Comparison of ENCODE assay signal across 9 cellular contexts in genomic region chr11:1854949-1855885, GRCh38. TPM values are rescaled to one million over a fixed set of nuclear protein-coding genes. Genes with fewer than 3 reads are reported as not detected.
DNase-seq lines count a peak whose midpoint lies in the region; ATAC-seq and TF ChIP-seq lines count a peak whose summit lies in the region.
"Had no signal": no experiment of that assay in that cellular context is flagged by ENCODE, and none has a peak within 500 bp of the region (broad histone marks: within the 10 kb centered on the region; RNA-seq: fewer than 3 reads in every experiment).

No MANE protein-coding gene starts in this region.

- H3K36me3 ChIP-seq in PC-3 (ENCODE audit: low read depth, low read length), result no peaks in the 10 kb centered on the region

- H3K36me3 Mint-ChIP-seq in activated T-cell treated with anti-CD3 and anti-CD28 coated beads, Interleukin-2, amount 50 U/mL, for 72 hours (ENCODE audit: insufficient read depth in 2 of 2), result peaks cover 2 to 3% of the 10 kb centered on the region in 2 donors
- peaks cover 7 to 28% of the 10 kb centered on the region in 2 donors for H3K36me3 Mint-ChIP-seq in stimulated activated naive B cell treated with anti-CD40 and anti-IgM and Interleukin-4, amounts not matched to agents 10 μg/mL and 1 μg/mL and 100 μg/mL, for 72 hours

- intact Hi-C loops in PC-3 (cut with micrococcal nuclease), result no loop called here

- H3K9me3 ChIP-seq in PC-3 (ENCODE audit: low read length), result no peaks in the 10 kb centered on the region

- no peak overlapping the region for H3K9ac ChIP-seq in PC-3 (ENCODE audit: low read length)

- CTCF ChIA-PET in PC-3 (lab: Charles Lee), result no interaction called here

- H4K20me1 ChIP-seq in PC-3 (ENCODE audit: low read length), result no peaks in the 10 kb centered on the region

- no peaks in the 10 kb centered on the region for H3K9me3 Mint-ChIP-seq in activated T-cell treated with anti-CD3 and anti-CD28 coated beads, Interleukin-2, amount 50 U/mL, for 72 hours
- no peaks in the 10 kb centered on the region for H3K9me3 Mint-ChIP-seq in stimulated activated naive B cell treated with anti-CD40 and anti-IgM and Interleukin-4, amounts not matched to agents 10 μg/mL and 1 μg/mL and 100 μg/mL, for 72 hours

- H3F3A ChIP-seq in PC-3 (ENCODE audit: low read length, unreplicated experiment), result no peaks in the 10 kb centered on the region

- H3K4me3 Mint-ChIP-seq in activated T-cell treated with anti-CD3 and anti-CD28 coated beads, Interleukin-2, amount 50 U/mL, for 72 hours, result peak overlapping the region; percentile 93 to 99
- H3K4me3 Mint-ChIP-seq in stimulated activated naive B cell treated with anti-CD40 and anti-IgM and Interleukin-4, amounts not matched to agents 10 μg/mL and 1 μg/mL and 100 μg/mL, for 72 hours, result peak overlapping the region; percentile 89 to 96

- no peaks in the 10 kb centered on the region for H3K27me3 ChIP-seq in PC-3 (ENCODE audit: low read length)

- DNase-seq in activated T-cell treated with anti-CD3 and anti-CD28 coated beads for 48 hours (ENCODE audit: low read depth) (peak; percentile 41), A172 (ENCODE audit: low spot score) (no peak), NCI-H1436 (lab: John Stamatoyannopoulos, UW) (no peak), PC-3 (no peak)
- DNase-seq in activated T-cell treated with anti-CD3 and anti-CD28 coated beads, Interleukin-2, amount 50 U/mL, for 1 hour, result no peak
- peak; percentile 80 to 83 for DNase-seq in activated T-cell treated with anti-CD3 and anti-CD28 coated beads, Interleukin-2, amount 50 U/mL, for 72 hours
- DNase-seq in stimulated activated naive B cell treated with anti-CD40 and anti-IgM and Interleukin-4, amounts not matched to agents 10 μg/mL and 1 μg/mL and 100 μg/mL, for 72 hours, result peak; percentile 77
- DNase-seq: NCI-H1417 treated with DMSO at 0.1 percent for 48 hours had no signal

- H3K4me1 ChIP-seq in PC-3 (ENCODE audit: insufficient read depth, low read length), result no peaks in the 10 kb centered on the region

- POLR2A ChIA-PET in PC-3 (lab: Charles Lee; ENCODE audit: unreplicated experiment), result no interaction called here

- no peak overlapping the region for H3K4me2 ChIP-seq in PC-3 (ENCODE audit: low read length)

- BruUV-seq in PC-3 (replicated peaks; lab: Mats Ljungman, UMichigan), result no TSS peak

- H3K27ac Mint-ChIP-seq in activated T-cell treated with anti-CD3 and anti-CD28 coated beads, Interleukin-2, amount 50 U/mL, for 72 hours, result peak overlapping the region; percentile 19
- peak overlapping the region; percentile 96 for H3K27ac Mint-ChIP-seq in stimulated activated naive B cell treated with anti-CD40 and anti-IgM and Interleukin-4, amounts not matched to agents 10 μg/mL and 1 μg/mL and 100 μg/mL, for 72 hours

- H3K4me1 Mint-ChIP-seq in activated T-cell treated with anti-CD3 and anti-CD28 coated beads, Interleukin-2, amount 50 U/mL, for 72 hours (ENCODE audit: low read depth), result peaks cover 41% of the 10 kb centered on the region
- H3K4me1 Mint-ChIP-seq in stimulated activated naive B cell treated with anti-CD40 and anti-IgM and Interleukin-4, amounts not matched to agents 10 μg/mL and 1 μg/mL and 100 μg/mL, for 72 hours, result peaks cover 52 to 76% of the 10 kb centered on the region in 2 donors

- H3K9me2 ChIP-seq in PC-3 (replicated peaks; ENCODE audit: low read length), result no peaks in the 10 kb centered on the region

- H3K79me2 ChIP-seq in PC-3 (ENCODE audit: low read length), result no peaks in the 10 kb centered on the region

- no peak for TF ChIP-seq CTCF in PC-3 (conservative IDR thresholded peaks at IDR 0.05; ENCODE audit: low read depth, low read length)

- H3K27ac ChIP-seq in PC-3 (ENCODE audit: low read length), result no peak overlapping the region

- ATAC-seq in HG03045 (IDR thresholded peaks at IDR 0.05; ENCODE audit: unreplicated experiment), result peak; percentile 34
- peak; percentile 45 to 67 for ATAC-seq in activated T-cell treated with anti-CD3 and anti-CD28 coated beads, Interleukin-2, amount 50 U/mL, for 72 hours (replicated peaks in 1 of 2)
- peak; percentile 52 to 53 for ATAC-seq in stimulated activated naive B cell treated with anti-CD40 and anti-IgM and Interleukin-4, amounts not matched to agents 10 μg/mL and 1 μg/mL and 100 μg/mL, for 72 hours (replicated peaks)
- ATAC-seq in PC-3, result no peak

- no peak overlapping the region for H3K4me3 ChIP-seq in PC-3 (ENCODE audit: low read length)

- H3K27me3 Mint-ChIP-seq in activated T-cell treated with anti-CD3 and anti-CD28 coated beads, Interleukin-2, amount 50 U/mL, for 72 hours (ENCODE audit: low read depth), result no peaks in the 10 kb centered on the region
- no peaks in the 10 kb centered on the region for H3K27me3 Mint-ChIP-seq in stimulated activated naive B cell treated with anti-CD40 and anti-IgM and Interleukin-4, amounts not matched to agents 10 μg/mL and 1 μg/mL and 100 μg/mL, for 72 hours

- H2AFZ ChIP-seq in PC-3 (ENCODE audit: low read length), result no peak overlapping the region

RNA-seq across cellular contexts. Expression of gene LSP1, which starts 2.3 kb away (rescaled TPM):
- total RNA-seq in activated T-cell treated with anti-CD3 and anti-CD28 coated beads, Interleukin-2, amount 50 U/mL, for 72 hours, result 100 to 1,000 TPM; 301 to 312 TPM
- total RNA-seq in A172 (2014; rRNA removed; shearing (Covaris generic)), result 2.2 and 71.7 TPM in 2 replicates
- total RNA-seq in PC-3 (2014; rRNA removed), result not detected in 2 replicates

RNA-seq across cellular contexts. Expression of gene TNNI2, which starts 16.4 kb away (rescaled TPM):
- total RNA-seq in activated T-cell treated with anti-CD3 and anti-CD28 coated beads, Interleukin-2, amount 50 U/mL, for 72 hours, result 1 to 10 TPM; 1.2 TPM
- total RNA-seq in A172 (2014; rRNA removed; shearing (Covaris generic)), result not detected in 2 replicates
- 0.55 TPM in 1 of 2 replicates, not detected in the other for total RNA-seq in PC-3 (2014; rRNA removed)

RNA-seq across cellular contexts. Expression of gene SYT8, which starts 20.4 kb away (rescaled TPM):
- total RNA-seq in activated T-cell treated with anti-CD3 and anti-CD28 coated beads, Interleukin-2, amount 50 U/mL, for 72 hours, result not detected
- 2.1 TPM in 1 of 2 replicates, not detected in the other for total RNA-seq in A172 (2014; rRNA removed; shearing (Covaris generic))
- total RNA-seq in PC-3 (2014; rRNA removed), result 4.7 and 7.8 TPM in 2 replicates

RNA-seq across cellular contexts. Expression of gene PRR33, which starts 36.5 kb away (rescaled TPM):
- not detected for total RNA-seq in activated T-cell treated with anti-CD3 and anti-CD28 coated beads, Interleukin-2, amount 50 U/mL, for 72 hours
- not detected in 2 replicates for total RNA-seq in A172 (2014; rRNA removed; shearing (Covaris generic))
- total RNA-seq in PC-3 (2014; rRNA removed), result not detected in 2 replicates

Comparison
In these comparisons a context has a peak if more than half of its experiments do, and no peak if none do; other contexts are left out.
1. DNase-seq: peak in activated T-cell treated with anti-CD3 and anti-CD28 coated beads for 48 hours (single experiment), activated T-cell treated with anti-CD3 and anti-CD28 coated beads, Interleukin-2, amount 50 U/mL, for 72 hours (2 of 2) and stimulated activated naive B cell treated with anti-CD40 and anti-IgM and Interleukin-4, amounts not matched to agents 10 μg/mL and 1 μg/mL and 100 μg/mL, for 72 hours (single experiment); none in activated T-cell treated with anti-CD3 and anti-CD28 coated beads, Interleukin-2, amount 50 U/mL, for 1 hour (single experiment), A172 (single experiment), NCI-H1436 (single experiment) and PC-3 (single experiment).